ENCODE assay signal across 8 cellular contexts in genomic region chr1:154334647-154335350, GRCh38. TPM values are rescaled to one million over a fixed set of nuclear protein-coding genes. Genes with fewer than 3 reads are reported as not detected.
DNase-seq lines count a peak whose midpoint lies in the region; ATAC-seq, FAIRE-seq and TF ChIP-seq lines count a peak whose summit lies in the region.

No MANE protein-coding gene starts in this region.

- intact Hi-C loops in Panc1 (cut with micrococcal nuclease; ENCODE audit: unreplicated experiment), result loop anchor here (10.0 kb wide), 1 partner anchor 140 kb away; the partner anchor contains the start of gene TPM3

- H3K4me3 Mint-ChIP-seq in IgD-negative memory B cell (peak overlapping the region in 2 of 4 donors; percentile 15 to 67), nephron (peak overlapping the region in 1 of 3 experiments; percentile 52)
- no peak overlapping the region for H3K4me3 Mint-ChIP-seq in activated T-cell treated with anti-CD3 and anti-CD28 coated beads, Interleukin-2, amount 50 U/mL, for 4 hours

- H3K27me3 Mint-ChIP-seq in IgD-negative memory B cell (no peaks in the 10 kb centered on the region), nephron (ENCODE audit: low read depth) (no peaks in the 10 kb centered on the region)
- H3K27me3 Mint-ChIP-seq in activated T-cell treated with anti-CD3 and anti-CD28 coated beads, Interleukin-2, amount 50 U/mL, for 4 hours (ENCODE audit: low read depth), result no peaks in the 10 kb centered on the region

- H3K4me3 ChIP-seq in Panc1 (ENCODE audit: low read depth in 2 of 2, low read length in 2 of 2), result no peak overlapping the region

- no peak overlapping the region for H3K27ac ChIP-seq in Panc1 (ENCODE audit: low read length)

- in situ Hi-C loops in Panc1 (cut with HindIII; ENCODE audit: low pct_unique_long_range_greater_than_20kb, low sequenced_read_pairs), result no loop called here

- no peak for DNase-seq in Panc1 (ENCODE audit: low read depth, low spot score)
- DNase-seq in activated T-cell treated with anti-CD3 and anti-CD28 coated beads, Interleukin-2, amount 50 U/mL, for 4 hours, result peak; percentile 90
- DNase-seq in stimulated activated naive CD8-positive, alpha-beta T cell treated with anti-CD3 and anti-CD28 coated beads, Interleukin-15, Interleukin-2, amounts not matched to agents 100 U/mL and 50 U/mL, for 24 hours, result peak; percentile 94

- H3K9me3 Mint-ChIP-seq in IgD-negative memory B cell (no peaks in the 10 kb centered on the region), nephron (no peaks in the 10 kb centered on the region)
- H3K9me3 Mint-ChIP-seq in activated T-cell treated with anti-CD3 and anti-CD28 coated beads, Interleukin-2, amount 50 U/mL, for 4 hours, result no peaks in the 10 kb centered on the region

- no peaks in the 10 kb centered on the region for H3K4me1 ChIP-seq in Panc1 (ENCODE audit: control insufficient read depth, insufficient read depth, low read length)

- ATAC-seq in Panc1, result peak; percentile 89
- peak; percentile 92 to 94 for ATAC-seq in activated T-cell treated with anti-CD3 and anti-CD28 coated beads, Interleukin-2, amount 50 U/mL, for 4 hours
- peak; percentile 69 for ATAC-seq in esophagus mucosa
- ATAC-seq in stimulated activated naive CD8-positive, alpha-beta T cell treated with anti-CD3 and anti-CD28 coated beads, Interleukin-15, Interleukin-2, amounts not matched to agents 100 U/mL and 50 U/mL, for 24 hours, result peak; percentile 97
- no peak for ATAC-seq in GM18519 (IDR thresholded peaks at IDR 0.05; ENCODE audit: low FRiP score, unreplicated experiment)

- H3K9me3 ChIP-seq in Panc1 (ENCODE audit: control insufficient read depth, insufficient read depth, low read depth, low read length), result no peaks in the 10 kb centered on the region

- CTCF ChIA-PET in Panc1 (lab: Charles Lee), result interaction anchor here (0.5 to 2.5 kb wide), 10 partner anchors 9 to 263 kb away, joined by 3 to 20 read pairs (median 6); partner anchors contain the start of gene ATP8B2

- peak; percentile 95 for TF ChIP-seq CTCF in Panc1 (IDR thresholded peaks at IDR 0.05)
- peak; percentile 78 to 88 (median 81) for TF ChIP-seq CTCF in nephron (IDR thresholded peaks at IDR 0.05; ENCODE audit: unreplicated experiment in 3 of 3)

- peak overlapping the region in 2 of 3 donors; percentile 30 to 59 for H3K27ac Mint-ChIP-seq in IgD-negative memory B cell
- peak overlapping the region in 2 of 3 experiments; percentile 10 to 50 for H3K27ac Mint-ChIP-seq in nephron

- H3K27me3 ChIP-seq in Panc1 (ENCODE audit: control insufficient read depth, insufficient read depth, low read length), result no peaks in the 10 kb centered on the region

- H3K36me3 Mint-ChIP-seq in IgD-negative memory B cell, result peaks cover 10% of the 10 kb centered on the region
- peaks cover 40% of the 10 kb centered on the region for H3K36me3 Mint-ChIP-seq in activated T-cell treated with anti-CD3 and anti-CD28 coated beads, Interleukin-2, amount 50 U/mL, for 4 hours (ENCODE audit: insufficient read depth)
- peaks cover 68% of the 10 kb centered on the region for H3K36me3 Mint-ChIP-seq in nephron (ENCODE audit: low read depth)

- H3K4me1 Mint-ChIP-seq in IgD-negative memory B cell (peaks cover 17 to 21% (median 21%) of the 10 kb centered on the region in 3 donors), nephron (peaks cover 20% of the 10 kb centered on the region)
- peaks cover 77% of the 10 kb centered on the region for H3K4me1 Mint-ChIP-seq in activated T-cell treated with anti-CD3 and anti-CD28 coated beads, Interleukin-2, amount 50 U/mL, for 4 hours (ENCODE audit: low read depth)

- no TSS peak for BruUV-seq in Panc1 (replicated peaks; lab: Mats Ljungman, UMichigan)

- no peaks in the 10 kb centered on the region for H3K36me3 ChIP-seq in Panc1 (ENCODE audit: control insufficient read depth, insufficient read depth, low read length)

- peak; percentile 67 for FAIRE-seq in G401.6 (lab: Jason Lieb, UNC)

- POLR2A ChIA-PET in Panc1 (lab: Charles Lee), result no interaction called here

RNA-seq across cellular contexts. Expression of gene ATP8B2, which starts 9.5 kb away (rescaled TPM):
- 20.7 TPM for polyA plus RNA-seq in IgD-negative memory B cell
- total RNA-seq in Panc1 (2021; ENCODE audit: unreplicated experiment), result 14.7 TPM
- polyA plus RNA-seq in Panc1 (2012; ENCODE audit: insufficient read length), result 17.1 TPM
- 10 to 100 TPM; 73.1 to 74.9 (median 73.4) TPM for total RNA-seq in activated T-cell treated with anti-CD3 and anti-CD28 coated beads, Interleukin-2, amount 50 U/mL, for 4 hours
- 3.7 TPM for total RNA-seq in esophagus mucosa

RNA-seq across cellular contexts. Expression of gene AQP10, which starts 13.9 kb away (rescaled TPM):
- not detected for polyA plus RNA-seq in IgD-negative memory B cell
- total RNA-seq in Panc1 (2021; ENCODE audit: unreplicated experiment) (not detected), esophagus mucosa (not detected)
- polyA plus RNA-seq in Panc1 (2012; ENCODE audit: insufficient read length), result not detected
- not detected for total RNA-seq in activated T-cell treated with anti-CD3 and anti-CD28 coated beads, Interleukin-2, amount 50 U/mL, for 4 hours
